1 cellular context compared by ENCODE assay signal in the genomic region with DNA sequence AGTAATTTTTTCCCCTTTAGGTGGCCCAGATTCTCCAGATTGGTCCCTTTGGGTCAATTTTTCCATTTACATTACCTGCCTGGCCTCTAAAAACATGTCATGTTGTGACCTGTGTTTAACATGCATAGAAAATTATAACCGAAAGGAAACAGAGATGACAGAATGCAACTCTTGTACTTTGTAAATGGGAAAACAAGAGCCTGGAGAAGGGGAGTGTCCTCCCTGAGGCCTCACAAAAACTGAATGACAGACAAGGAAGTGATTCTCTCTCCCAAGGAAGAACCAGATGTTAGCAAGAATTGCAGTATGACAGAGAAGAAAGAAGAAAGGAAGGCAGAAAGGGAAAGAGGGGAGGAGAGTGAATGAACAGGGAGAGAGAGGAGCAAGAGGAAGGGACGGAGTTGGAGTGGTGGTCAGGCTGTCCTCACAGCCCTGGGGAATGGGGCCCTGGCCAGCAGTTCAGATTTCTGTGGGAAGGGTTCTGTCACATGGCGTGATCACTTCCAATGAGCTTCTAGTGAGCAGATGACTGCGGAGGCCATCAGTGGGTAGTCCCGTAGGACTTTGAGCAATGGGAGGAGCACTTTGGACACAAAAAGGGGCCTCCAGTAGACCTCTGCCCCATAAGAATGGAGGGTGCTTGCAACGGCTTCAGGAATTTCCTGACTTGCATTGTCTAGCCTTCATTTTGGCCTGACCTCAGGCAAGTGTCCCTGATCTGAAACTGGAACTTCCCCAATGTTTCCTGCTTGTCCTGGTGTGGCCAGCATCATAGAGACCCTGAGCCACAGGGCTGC.
TF ChIP-seq lines count a peak whose summit lies in the region.

No MANE protein-coding gene starts in this region.

TF ChIP-seq in HepG2, 621 proteins besides CTCF, POLR2A, EP300 and RAD21 (continued from another document and continues in another):
- TF ChIP-seq, protein P1, sequence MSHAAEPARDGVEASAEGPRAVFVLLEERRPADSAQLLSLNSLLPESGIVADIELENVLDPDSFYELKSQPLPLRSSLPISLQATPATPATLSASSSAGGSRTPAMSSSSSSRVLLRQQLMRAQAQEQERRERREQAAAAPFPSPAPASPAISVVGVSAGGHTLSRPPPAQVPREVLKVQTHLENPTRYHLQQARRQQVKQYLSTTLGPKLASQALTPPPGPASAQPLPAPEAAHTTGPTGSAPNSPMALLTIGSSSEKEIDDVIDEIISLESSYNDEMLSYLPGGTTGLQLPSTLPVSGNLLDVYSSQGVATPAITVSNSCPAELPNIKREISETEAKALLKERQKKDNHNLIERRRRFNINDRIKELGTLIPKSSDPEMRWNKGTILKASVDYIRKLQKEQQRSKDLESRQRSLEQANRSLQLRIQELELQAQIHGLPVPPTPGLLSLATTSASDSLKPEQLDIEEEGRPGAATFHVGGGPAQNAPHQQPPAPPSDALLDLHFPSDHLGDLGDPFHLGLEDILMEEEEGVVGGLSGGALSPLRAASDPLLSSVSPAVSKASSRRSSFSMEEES (CRISPR knock-in tag; IDR thresholded peaks at IDR 0.05): peak; percentile 72
- TF ChIP-seq TAF1 (CRISPR knock-in tag; IDR thresholded peaks at IDR 0.05) (peak; percentile 84), ZNF317 (CRISPR knock-in tag; IDR thresholded peaks at IDR 0.05) (peak; percentile 82), ZFP37 (CRISPR knock-in tag; IDR thresholded peaks at IDR 0.05; ENCODE audit: borderline replicate concordance) (0 out of 2 replicates have a peak, but pooled peaks have one; percentile 38), NFRKB (IDR thresholded peaks at IDR 0.05) (no peak), ZNF879 (CRISPR knock-in tag; IDR thresholded peaks at IDR 0.05) (no peak), KLF6 (CRISPR knock-in tag; IDR thresholded peaks at IDR 0.05) (peak; percentile 44; the same call in 1 of the 2 replicates), ZNF546 (CRISPR knock-in tag; conservative IDR thresholded peaks at IDR 0.05) (0 out of 2 replicates have a peak, but pooled peaks have one; percentile 29), ZFY (CRISPR knock-in tag; IDR thresholded peaks at IDR 0.05) (peak; percentile 67), NONO (IDR thresholded peaks at IDR 0.05) (no peak), NONO (CRISPR knock-in tag; conservative IDR thresholded peaks at IDR 0.05) (no peak; the same call in 1 of the 2 replicates), PPARG (CRISPR knock-in tag; conservative IDR thresholded peaks at IDR 0.05) (peak; percentile 81), NCOR1 (IDR thresholded peaks at IDR 0.05; ENCODE audit: borderline replicate concordance, low read length) (peak; percentile 88; the same call in 1 of the 2 replicates), NFYC (CRISPR knock-in tag; IDR thresholded peaks at IDR 0.05) (peak; percentile 80), ZSCAN21 (CRISPR knock-in tag; IDR thresholded peaks at IDR 0.05; ENCODE audit: borderline replicate concordance) (peak; percentile 44; the same call in 1 of the 2 replicates), SRY (CRISPR knock-in tag; IDR thresholded peaks at IDR 0.05) (no peak), ZFP36L1 (CRISPR knock-in tag; IDR thresholded peaks at IDR 0.05) (0 out of 2 replicates have a peak, but pooled peaks have one; percentile 23), IRX3 (CRISPR knock-in tag; IDR thresholded peaks at IDR 0.05; ENCODE audit: borderline replicate concordance, low read depth) (no peak), SNAI1 (CRISPR knock-in tag; IDR thresholded peaks at IDR 0.05; ENCODE audit: borderline replicate concordance) (peak; percentile 41; the same call in 1 of the 2 replicates), CHCHD3 (CRISPR knock-in tag; IDR thresholded peaks at IDR 0.05) (0 out of 2 replicates have a peak, but pooled peaks have one; percentile 71), ARNT2 (CRISPR knock-in tag; IDR thresholded peaks at IDR 0.05; ENCODE audit: low read depth) (0 out of 2 replicates have a peak, but pooled peaks have one; percentile 56), ZNF569 (CRISPR knock-in tag; IDR thresholded peaks at IDR 0.05; ENCODE audit: borderline replicate concordance) (no peak), SAP130 (CRISPR knock-in tag; IDR thresholded peaks at IDR 0.05; ENCODE audit: low read depth) (peak; percentile 44; the same call in 1 of the 2 replicates), ZNF17 (CRISPR knock-in tag; IDR thresholded peaks at IDR 0.05) (no peak), RXRB (CRISPR knock-in tag; IDR thresholded peaks at IDR 0.05; ENCODE audit: borderline replicate concordance) (peak; percentile 60), ARID2 (CRISPR knock-in tag; IDR thresholded peaks at IDR 0.05; ENCODE audit: borderline replicate concordance) (no peak), POGZ (CRISPR knock-in tag; IDR thresholded peaks at IDR 0.05) (peak; percentile 86), ELF3 (CRISPR knock-in tag; IDR thresholded peaks at IDR 0.05) (peak; percentile 76), KLF11 (CRISPR knock-in tag; IDR thresholded peaks at IDR 0.05) (no peak), CBFB (CRISPR knock-in tag; IDR thresholded peaks at IDR 0.05) (peak; percentile 25; the same call in 1 of the 2 replicates), LCORL (IDR thresholded peaks at IDR 0.05) (no peak), LCORL (CRISPR knock-in tag; IDR thresholded peaks at IDR 0.05) (peak; percentile 93), MTF2 (CRISPR knock-in tag; IDR thresholded peaks at IDR 0.05; ENCODE audit: borderline replicate concordance) (no peak), ZNF121 (CRISPR knock-in tag; IDR thresholded peaks at IDR 0.05) (no peak), ZNF136 (CRISPR knock-in tag; IDR thresholded peaks at IDR 0.05; ENCODE audit: low read depth) (no peak), ZNF205 (CRISPR knock-in tag; IDR thresholded peaks at IDR 0.05) (no peak; the same call in 1 of the 2 replicates), ZNF577 (CRISPR knock-in tag; IDR thresholded peaks at IDR 0.05; ENCODE audit: borderline replicate concordance, low read depth) (no peak), ZNF350 (CRISPR knock-in tag; IDR thresholded peaks at IDR 0.05; ENCODE audit: borderline replicate concordance, low read depth) (peak; percentile 51; the same call in 1 of the 2 replicates), ZNF382 (CRISPR knock-in tag; IDR thresholded peaks at IDR 0.05; ENCODE audit: borderline replicate concordance) (no peak), FOXA3 (CRISPR knock-in tag; IDR thresholded peaks at IDR 0.05) (peak; percentile 63)
- TF ChIP-seq, protein P2, sequence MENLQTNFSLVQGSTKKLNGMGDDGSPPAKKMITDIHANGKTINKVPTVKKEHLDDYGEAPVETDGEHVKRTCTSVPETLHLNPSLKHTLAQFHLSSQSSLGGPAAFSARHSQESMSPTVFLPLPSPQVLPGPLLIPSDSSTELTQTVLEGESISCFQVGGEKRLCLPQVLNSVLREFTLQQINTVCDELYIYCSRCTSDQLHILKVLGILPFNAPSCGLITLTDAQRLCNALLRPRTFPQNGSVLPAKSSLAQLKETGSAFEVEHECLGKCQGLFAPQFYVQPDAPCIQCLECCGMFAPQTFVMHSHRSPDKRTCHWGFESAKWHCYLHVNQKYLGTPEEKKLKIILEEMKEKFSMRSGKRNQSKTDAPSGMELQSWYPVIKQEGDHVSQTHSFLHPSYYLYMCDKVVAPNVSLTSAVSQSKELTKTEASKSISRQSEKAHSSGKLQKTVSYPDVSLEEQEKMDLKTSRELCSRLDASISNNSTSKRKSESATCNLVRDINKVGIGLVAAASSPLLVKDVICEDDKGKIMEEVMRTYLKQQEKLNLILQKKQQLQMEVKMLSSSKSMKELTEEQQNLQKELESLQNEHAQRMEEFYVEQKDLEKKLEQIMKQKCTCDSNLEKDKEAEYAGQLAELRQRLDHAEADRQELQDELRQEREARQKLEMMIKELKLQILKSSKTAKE (CRISPR knock-in tag; IDR thresholded peaks at IDR 0.05; ENCODE audit: borderline replicate concordance): peak; percentile 28; the same call in 1 of the 2 replicates
- TF ChIP-seq, protein P3, sequence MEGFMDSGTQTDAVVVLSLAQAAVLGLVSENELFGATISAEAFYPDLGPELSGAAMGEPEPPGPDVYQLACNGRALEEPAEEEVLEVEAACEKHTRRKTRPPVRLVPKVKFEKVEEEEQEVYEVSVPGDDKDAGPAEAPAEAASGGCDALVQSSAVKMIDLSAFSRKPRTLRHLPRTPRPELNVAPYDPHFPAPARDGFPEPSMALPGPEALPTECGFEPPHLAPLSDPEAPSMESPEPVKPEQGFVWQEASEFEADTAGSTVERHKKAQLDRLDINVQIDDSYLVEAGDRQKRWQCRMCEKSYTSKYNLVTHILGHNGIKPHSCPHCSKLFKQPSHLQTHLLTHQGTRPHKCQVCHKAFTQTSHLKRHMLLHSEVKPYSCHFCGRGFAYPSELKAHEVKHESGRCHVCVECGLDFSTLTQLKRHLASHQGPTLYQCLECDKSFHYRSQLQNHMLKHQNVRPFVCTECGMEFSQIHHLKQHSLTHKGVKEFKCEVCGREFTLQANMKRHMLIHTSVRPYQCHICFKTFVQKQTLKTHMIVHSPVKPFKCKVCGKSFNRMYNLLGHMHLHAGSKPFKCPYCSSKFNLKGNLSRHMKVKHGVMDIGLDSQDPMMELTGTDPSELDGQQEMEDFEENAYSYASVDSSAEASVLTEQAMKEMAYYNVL (CRISPR knock-in tag; IDR thresholded peaks at IDR 0.05; ENCODE audit: borderline replicate concordance): peak; percentile 90
- TF ChIP-seq, protein P4, sequence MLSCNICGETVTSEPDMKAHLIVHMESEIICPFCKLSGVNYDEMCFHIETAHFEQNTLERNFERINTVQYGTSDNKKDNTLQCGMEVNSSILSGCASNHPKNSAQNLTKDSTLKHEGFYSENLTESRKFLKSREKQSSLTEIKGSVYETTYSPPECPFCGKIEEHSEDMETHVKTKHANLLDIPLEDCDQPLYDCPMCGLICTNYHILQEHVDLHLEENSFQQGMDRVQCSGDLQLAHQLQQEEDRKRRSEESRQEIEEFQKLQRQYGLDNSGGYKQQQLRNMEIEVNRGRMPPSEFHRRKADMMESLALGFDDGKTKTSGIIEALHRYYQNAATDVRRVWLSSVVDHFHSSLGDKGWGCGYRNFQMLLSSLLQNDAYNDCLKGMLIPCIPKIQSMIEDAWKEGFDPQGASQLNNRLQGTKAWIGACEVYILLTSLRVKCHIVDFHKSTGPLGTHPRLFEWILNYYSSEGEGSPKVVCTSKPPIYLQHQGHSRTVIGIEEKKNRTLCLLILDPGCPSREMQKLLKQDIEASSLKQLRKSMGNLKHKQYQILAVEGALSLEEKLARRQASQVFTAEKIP (CRISPR knock-in tag; IDR thresholded peaks at IDR 0.05; ENCODE audit: borderline replicate concordance): no peak
- TF ChIP-seq, protein P5, sequence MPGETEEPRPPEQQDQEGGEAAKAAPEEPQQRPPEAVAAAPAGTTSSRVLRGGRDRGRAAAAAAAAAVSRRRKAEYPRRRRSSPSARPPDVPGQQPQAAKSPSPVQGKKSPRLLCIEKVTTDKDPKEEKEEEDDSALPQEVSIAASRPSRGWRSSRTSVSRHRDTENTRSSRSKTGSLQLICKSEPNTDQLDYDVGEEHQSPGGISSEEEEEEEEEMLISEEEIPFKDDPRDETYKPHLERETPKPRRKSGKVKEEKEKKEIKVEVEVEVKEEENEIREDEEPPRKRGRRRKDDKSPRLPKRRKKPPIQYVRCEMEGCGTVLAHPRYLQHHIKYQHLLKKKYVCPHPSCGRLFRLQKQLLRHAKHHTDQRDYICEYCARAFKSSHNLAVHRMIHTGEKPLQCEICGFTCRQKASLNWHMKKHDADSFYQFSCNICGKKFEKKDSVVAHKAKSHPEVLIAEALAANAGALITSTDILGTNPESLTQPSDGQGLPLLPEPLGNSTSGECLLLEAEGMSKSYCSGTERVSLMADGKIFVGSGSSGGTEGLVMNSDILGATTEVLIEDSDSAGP (CRISPR knock-in tag; IDR thresholded peaks at IDR 0.05; ENCODE audit: borderline replicate concordance): peak; percentile 47; the same call in 1 of the 2 replicates
- TF ChIP-seq, protein P6, sequence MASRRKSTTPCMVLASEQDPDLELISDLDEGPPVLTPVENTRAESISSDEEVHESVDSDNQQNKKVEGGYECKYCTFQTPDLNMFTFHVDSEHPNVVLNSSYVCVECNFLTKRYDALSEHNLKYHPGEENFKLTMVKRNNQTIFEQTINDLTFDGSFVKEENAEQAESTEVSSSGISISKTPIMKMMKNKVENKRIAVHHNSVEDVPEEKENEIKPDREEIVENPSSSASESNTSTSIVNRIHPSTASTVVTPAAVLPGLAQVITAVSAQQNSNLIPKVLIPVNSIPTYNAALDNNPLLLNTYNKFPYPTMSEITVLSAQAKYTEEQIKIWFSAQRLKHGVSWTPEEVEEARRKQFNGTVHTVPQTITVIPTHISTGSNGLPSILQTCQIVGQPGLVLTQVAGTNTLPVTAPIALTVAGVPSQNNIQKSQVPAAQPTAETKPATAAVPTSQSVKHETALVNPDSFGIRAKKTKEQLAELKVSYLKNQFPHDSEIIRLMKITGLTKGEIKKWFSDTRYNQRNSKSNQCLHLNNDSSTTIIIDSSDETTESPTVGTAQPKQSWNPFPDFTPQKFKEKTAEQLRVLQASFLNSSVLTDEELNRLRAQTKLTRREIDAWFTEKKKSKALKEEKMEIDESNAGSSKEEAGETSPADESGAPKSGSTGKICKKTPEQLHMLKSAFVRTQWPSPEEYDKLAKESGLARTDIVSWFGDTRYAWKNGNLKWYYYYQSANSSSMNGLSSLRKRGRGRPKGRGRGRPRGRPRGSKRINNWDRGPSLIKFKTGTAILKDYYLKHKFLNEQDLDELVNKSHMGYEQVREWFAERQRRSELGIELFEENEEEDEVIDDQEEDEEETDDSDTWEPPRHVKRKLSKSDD (CRISPR knock-in tag; IDR thresholded peaks at IDR 0.05; ENCODE audit: low read depth): peak; percentile 36; the same call in 1 of the 2 replicates
- TF ChIP-seq, protein P7, sequence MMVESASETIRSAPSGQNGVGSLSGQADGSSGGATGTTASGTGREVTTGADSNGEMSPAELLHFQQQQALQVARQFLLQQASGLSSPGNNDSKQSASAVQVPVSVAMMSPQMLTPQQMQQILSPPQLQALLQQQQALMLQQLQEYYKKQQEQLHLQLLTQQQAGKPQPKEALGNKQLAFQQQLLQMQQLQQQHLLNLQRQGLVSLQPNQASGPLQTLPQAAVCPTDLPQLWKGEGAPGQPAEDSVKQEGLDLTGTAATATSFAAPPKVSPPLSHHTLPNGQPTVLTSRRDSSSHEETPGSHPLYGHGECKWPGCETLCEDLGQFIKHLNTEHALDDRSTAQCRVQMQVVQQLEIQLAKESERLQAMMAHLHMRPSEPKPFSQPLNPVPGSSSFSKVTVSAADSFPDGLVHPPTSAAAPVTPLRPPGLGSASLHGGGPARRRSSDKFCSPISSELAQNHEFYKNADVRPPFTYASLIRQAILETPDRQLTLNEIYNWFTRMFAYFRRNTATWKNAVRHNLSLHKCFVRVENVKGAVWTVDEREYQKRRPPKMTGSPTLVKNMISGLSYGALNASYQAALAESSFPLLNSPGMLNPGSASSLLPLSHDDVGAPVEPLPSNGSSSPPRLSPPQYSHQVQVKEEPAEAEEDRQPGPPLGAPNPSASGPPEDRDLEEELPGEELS (CRISPR knock-in tag; IDR thresholded peaks at IDR 0.05): peak; percentile 56
- TF ChIP-seq, protein P8, sequence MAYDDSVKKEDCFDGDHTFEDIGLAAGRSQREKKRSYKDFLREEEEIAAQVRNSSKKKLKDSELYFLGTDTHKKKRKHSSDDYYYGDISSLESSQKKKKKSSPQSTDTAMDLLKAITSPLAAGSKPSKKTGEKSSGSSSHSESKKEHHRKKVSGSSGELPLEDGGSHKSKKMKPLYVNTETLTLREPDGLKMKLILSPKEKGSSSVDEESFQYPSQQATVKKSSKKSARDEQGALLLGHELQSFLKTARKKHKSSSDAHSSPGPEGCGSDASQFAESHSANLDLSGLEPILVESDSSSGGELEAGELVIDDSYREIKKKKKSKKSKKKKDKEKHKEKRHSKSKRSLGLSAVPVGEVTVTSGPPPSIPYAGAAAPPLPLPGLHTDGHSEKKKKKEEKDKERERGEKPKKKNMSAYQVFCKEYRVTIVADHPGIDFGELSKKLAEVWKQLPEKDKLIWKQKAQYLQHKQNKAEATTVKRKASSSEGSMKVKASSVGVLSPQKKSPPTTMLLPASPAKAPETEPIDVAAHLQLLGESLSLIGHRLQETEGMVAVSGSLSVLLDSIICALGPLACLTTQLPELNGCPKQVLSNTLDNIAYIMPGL (CRISPR knock-in tag; IDR thresholded peaks at IDR 0.05; ENCODE audit: borderline replicate concordance in 1 of 2, low read depth in 1 of 2): 0 out of 4 replicates have a peak, but pooled peaks have one; percentile 21 to 26
